In genomic region chr7:77348371-77348813, GRCh38 we compare ENCODE assay signal across 11 cellular contexts.
DNase-seq lines count a peak whose midpoint lies in the region; TF ChIP-seq lines count a peak whose summit lies in the region.
"Had no signal": no experiment of that assay in that cellular context is flagged by ENCODE, and none has a peak within 500 bp of the region (broad histone marks: within the 10 kb centered on the region; RNA-seq: fewer than 3 reads in every experiment).

No MANE protein-coding gene starts in this region.

- H3K4me1 ChIP-seq in ACC112 (ENCODE audit: control insufficient read depth, insufficient read depth, low read length, unreplicated experiment), result peaks cover 14% of the 10 kb centered on the region

- no peak overlapping the region for H2AFZ ChIP-seq in ACC112 (ENCODE audit: low read length, unreplicated experiment)

- no peaks in the 10 kb centered on the region for H3K36me3 ChIP-seq in ACC112 (ENCODE audit: insufficient read depth, low read length)

- H3K4me3 Mint-ChIP-seq in nephron progenitor cell, result no peak overlapping the region
- H3K4me3 Mint-ChIP-seq: CD14-positive monocyte; stimulated activated naive CD8-positive, alpha-beta T cell treated with anti-CD3 and anti-CD28 coated beads, Interleukin-15, amount 100 ng/mL, for 72 hours had no signal

- H3K4me1 Mint-ChIP-seq in nephron progenitor cell, result peaks cover 19% of the 10 kb centered on the region

- no peaks in the 10 kb centered on the region for H3K36me3 Mint-ChIP-seq in nephron progenitor cell (ENCODE audit: low read depth)

- TF ChIP-seq POLR2A in NB4 (IDR thresholded peaks at IDR 0.05; ENCODE audit: extremely low read depth, insufficient read length), result no peak

- DNase-seq in NB4 (ENCODE audit: low read depth), result peak; percentile 37
- peak; percentile 54 for DNase-seq in fibroblast of peridontal ligament (ENCODE audit: extremely low read depth)
- DNase-seq in nephron progenitor cell, result no peak
- no peak for DNase-seq in NCI-H2029 (lab: John Stamatoyannopoulos, UW)
- no peak for DNase-seq in HuH-7.5 (ENCODE audit: low spot score)
- no peak for DNase-seq in OCI-M2 (lab: John Stamatoyannopoulos, UW; ENCODE audit: unreplicated experiment)
- DNase-seq in iPS-NIHi11 (ENCODE audit: low spot score), result no peak
- DNase-seq: SIG-M5; stimulated activated naive CD8-positive, alpha-beta T cell treated with anti-CD3 and anti-CD28 coated beads, Interleukin-15, amount 100 ng/mL, for 72 hours had no signal

- H3K4me3 ChIP-seq in ACC112 (ENCODE audit: low read depth, low read length) (no peak overlapping the region), NB4 (ENCODE audit: low read depth, low read length) (no peak overlapping the region)

- peak overlapping the region; percentile 18; the same call in 1 of the 2 replicates for H3K27ac ChIP-seq in ACC112 (ENCODE audit: low read depth, low read length)

- no peaks in the 10 kb centered on the region for H3K27me3 ChIP-seq in ACC112 (ENCODE audit: insufficient read depth, low read length)

- no peaks in the 10 kb centered on the region for H3K27me3 Mint-ChIP-seq in nephron progenitor cell (ENCODE audit: low read depth, poor library complexity)
- H3K27me3 Mint-ChIP-seq: stimulated activated naive CD8-positive, alpha-beta T cell treated with anti-CD3 and anti-CD28 coated beads, Interleukin-15, amount 100 ng/mL, for 72 hours had no signal

- no peaks in the 10 kb centered on the region for H3K79me2 ChIP-seq in ACC112 (ENCODE audit: control insufficient read depth, insufficient read depth, low read length, unreplicated experiment)

- TF ChIP-seq CTCF in NB4 (IDR thresholded peaks at IDR 0.05; ENCODE audit: low read depth, low read length), result no peak
- no peak for TF ChIP-seq CTCF in nephron progenitor cell (IDR thresholded peaks at IDR 0.05)

- peak overlapping the region; percentile 6 for H3K27ac Mint-ChIP-seq in nephron progenitor cell
- H3K27ac Mint-ChIP-seq: stimulated activated naive CD8-positive, alpha-beta T cell treated with anti-CD3 and anti-CD28 coated beads, Interleukin-15, amount 100 ng/mL, for 72 hours had no signal

- H3K9me3 Mint-ChIP-seq in nephron progenitor cell, result no peaks in the 10 kb centered on the region
- H3K9me3 Mint-ChIP-seq: stimulated activated naive CD8-positive, alpha-beta T cell treated with anti-CD3 and anti-CD28 coated beads, Interleukin-15, amount 100 ng/mL, for 72 hours had no signal

Comparison
In these comparisons a context has a peak if more than half of its experiments do, and no peak if none do; other contexts are left out.
1. DNase-seq: peak in NB4 (single experiment) and fibroblast of peridontal ligament (single experiment); none in nephron progenitor cell (single experiment), NCI-H2029 (single experiment), HuH-7.5 (single experiment), OCI-M2 (single experiment) and iPS-NIHi11 (single experiment).